In genomic region chr4:143377635-143378099, GRCh38 we compare ENCODE assay signal across 1 cellular context.
TF ChIP-seq lines count a peak whose summit lies in the region.

No MANE protein-coding gene starts in this region.

TF ChIP-seq in IMR-90, 13 proteins besides CTCF, POLR2A, EP300 and RAD21:
- TF ChIP-seq CHD1 (IDR thresholded peaks at IDR 0.05; ENCODE audit: low read depth, low read length) (no peak), USF2 (IDR thresholded peaks at IDR 0.05; ENCODE audit: low read depth, low read length) (no peak), FOS (IDR thresholded peaks at IDR 0.05; ENCODE audit: low read depth, low read length) (no peak), MAFK (IDR thresholded peaks at IDR 0.05; ENCODE audit: low read depth, low read length) (no peak), MAZ (IDR thresholded peaks at IDR 0.05; ENCODE audit: borderline replicate concordance, low read depth, low read length) (no peak), ELK1 (IDR thresholded peaks at IDR 0.05; ENCODE audit: borderline replicate concordance, low read depth, low read length) (no peak), NFE2L2 (IDR thresholded peaks at IDR 0.05; ENCODE audit: low read depth, low read length) (no peak), BHLHE40 (IDR thresholded peaks at IDR 0.05; ENCODE audit: low read depth, low read length) (no peak), SMC3 (IDR thresholded peaks at IDR 0.05; ENCODE audit: low read depth, low read length) (no peak), CEBPB (IDR thresholded peaks at IDR 0.05; ENCODE audit: low read depth, low read length) (no peak), MXI1 (IDR thresholded peaks at IDR 0.05; ENCODE audit: borderline replicate concordance, low read depth, low read length) (no peak), RCOR1 (IDR thresholded peaks at IDR 0.05; ENCODE audit: insufficient replicate concordance, low read length) (no peak), RFX5 (IDR thresholded peaks at IDR 0.05; ENCODE audit: low read depth, low read length) (no peak)
